17 cellular contexts compared by ENCODE assay signal in genomic region chr17:79985951-79986391, GRCh38. TPM values are rescaled to one million over a fixed set of nuclear protein-coding genes. Genes with fewer than 3 reads are reported as not detected.
DNase-seq lines count a peak whose midpoint lies in the region; ATAC-seq, FAIRE-seq and TF ChIP-seq lines count a peak whose summit lies in the region.
"Had no signal": no experiment of that assay in that cellular context is flagged by ENCODE, and none has a peak within 500 bp of the region (broad histone marks: within the 10 kb centered on the region; RNA-seq: fewer than 3 reads in every experiment).

No MANE protein-coding gene starts in this region.

- intact Hi-C loops in kidney (cut with DNase I) (no loop called here), sciatic nerve (cut with DNase I) (loop anchor here (10.0 kb wide), 1 partner anchor 141 kb away; no protein-coding TSS in a partner anchor)

- no peak for FAIRE-seq in kidney (lab: Jason Lieb, UNC)
- FAIRE-seq: GM12878, GM18507 had no signal

- no peaks in the 10 kb centered on the region for H3K36me3 ChIP-seq in SK-N-MC (ENCODE audit: insufficient read depth, low read length)
- no peaks in the 10 kb centered on the region for H3K36me3 ChIP-seq in kidney (ENCODE audit: control insufficient read depth in 1 of 2, insufficient read depth in 2 of 2, low read length in 2 of 2)
- H3K36me3 ChIP-seq: HAP-1 had no signal

- H3K27ac ChIP-seq in SK-N-MC (peak overlapping the region; percentile 30; the same call in 1 of the 2 replicates), kidney (ENCODE audit: low read depth in 2 of 2, low read length in 2 of 2) (no peak overlapping the region)

- H3K4me3 ChIP-seq in SK-N-MC (no peak overlapping the region), kidney (ENCODE audit: low read length in 2 of 2) (no peak overlapping the region)
- H3K4me3 ChIP-seq: GM12878, HAP-1 had no signal

- H3K9ac ChIP-seq in SK-N-MC (ENCODE audit: insufficient read length): no peak overlapping the region
- no peak overlapping the region for H3K9ac ChIP-seq in kidney (ENCODE audit: low read length in 2 of 2)

- H3K9me3 ChIP-seq in SK-N-MC (ENCODE audit: low read depth, low read length) (no peaks in the 10 kb centered on the region), kidney (ENCODE audit: control insufficient read depth in 1 of 2, low read length in 2 of 2) (no peaks in the 10 kb centered on the region)
- H3K9me3 ChIP-seq: HAP-1 had no signal

- peaks cover 20 to 26% of the 10 kb centered on the region in 2 donors for H3K4me1 ChIP-seq in kidney (ENCODE audit: control insufficient read depth in 1 of 2, insufficient read depth in 1 of 2, low read depth in 1 of 2, low read length in 2 of 2)

- no peak for TF ChIP-seq CTCF in kidney (IDR thresholded peaks at IDR 0.05; ENCODE audit: borderline replicate concordance, extremely low read depth, insufficient read depth)

- no peak for ATAC-seq in sciatic nerve
- ATAC-seq: GM12878 had no signal

- DNase-seq in NCI-H2171 treated with DMSO at 0.1 percent for 48 hours (lab: John Stamatoyannopoulos, UW): peak; percentile 29
- no peak for DNase-seq in NCI-H2171 (lab: John Stamatoyannopoulos, UW)
- DNase-seq in SK-N-MC (ENCODE audit: low read depth, low spot score): no peak
- DNase-seq in kidney: peak; percentile 41
- peak; percentile 37 for DNase-seq in sciatic nerve (ENCODE audit: low spot score)
- DNase-seq in activated CD4-positive, CD25-positive, alpha-beta regulatory T cell (lab: John Stamatoyannopoulos, UW): no peak
- no peak for DNase-seq in H4 (ENCODE audit: low spot score)
- DNase-seq in anterior cingulate cortex (lab: John Stamatoyannopoulos, UW): no peak
- DNase-seq: 8988T, COR-L47, DMS53, NCI-H1436 treated with DMSO at 0.1 percent for 48 hours, NCI-H2107, NCI-H69 had no signal

RNA-seq across cellular contexts. Expression of gene TBC1D16, which starts 49.7 kb away (rescaled TPM):
- 68.0 TPM for total RNA-seq in kidney
- 9.1 TPM for polyA plus RNA-seq in kidney (ENCODE audit: insufficient read depth, low read depth, low replicate concordance)
- total RNA-seq in sciatic nerve: 46.9 TPM
- total RNA-seq in H4 (2014; rRNA removed; shearing (Covaris generic)): 26.3 and 26.6 TPM in 2 replicates

RNA-seq across cellular contexts. Expression of gene CCDC40, which starts 50.5 kb away (rescaled TPM):
- total RNA-seq in kidney (22.6 TPM), sciatic nerve (12.6 TPM)
- 5.1 TPM for polyA plus RNA-seq in kidney (ENCODE audit: insufficient read depth, low read depth, low replicate concordance)
- total RNA-seq in H4 (2014; rRNA removed; shearing (Covaris generic)): 2.8 and 3.8 TPM in 2 replicates

Comparison
In these comparisons a context has a peak if more than half of its experiments do, and no peak if none do; other contexts are left out.
1. DNase-seq: peak in NCI-H2171 treated with DMSO at 0.1 percent for 48 hours (single experiment), kidney (single experiment) and sciatic nerve (single experiment); none in NCI-H2171 (single experiment), SK-N-MC (single experiment), activated CD4-positive, CD25-positive, alpha-beta regulatory T cell (0 of 4), H4 (single experiment) and anterior cingulate cortex (0 of 58).